ENCODE assay signal across 8 cellular contexts in genomic region chr7:106864298-106865081, GRCh38. TPM values are rescaled to one million over a fixed set of nuclear protein-coding genes. Genes with fewer than 3 reads are reported as not detected.
DNase-seq lines count a peak whose midpoint lies in the region; ATAC-seq, FAIRE-seq and TF ChIP-seq lines count a peak whose summit lies in the region.

No MANE protein-coding gene starts in this region.

- ATAC-seq in GM21515 (IDR thresholded peaks at IDR 0.05; ENCODE audit: unreplicated experiment) = peak; percentile 47
- no peak for ATAC-seq in lower lobe of right lung

- H3K27ac ChIP-seq in Karpas-422 (ENCODE audit: low read length) = peak overlapping the region; percentile 94
- H3K27ac ChIP-seq in lower lobe of right lung = peak overlapping the region; percentile 74

- H3K9me3 ChIP-seq in Karpas-422 (ENCODE audit: low read length) = no peaks in the 10 kb centered on the region
- H3K9me3 ChIP-seq in lower lobe of right lung = no peaks in the 10 kb centered on the region
- H3K9me3 ChIP-seq in BE2C = no peaks in the 10 kb centered on the region

- H3K9me2 ChIP-seq in Karpas-422 (replicated peaks; ENCODE audit: insufficient read depth, low read length) = no peaks in the 10 kb centered on the region

- TF ChIP-seq CTCF in GM13976 (IDR thresholded peaks at IDR 0.05; ENCODE audit: borderline replicate concordance, control extremely low read depth, extremely low read depth, insufficient read depth, missing control alignments) = no peak
- no peak for TF ChIP-seq CTCF in lower lobe of right lung (IDR thresholded peaks at IDR 0.05)
- TF ChIP-seq CTCF in BE2C (IDR thresholded peaks at IDR 0.05; ENCODE audit: low read depth, low read length) = no peak

- peak overlapping the region; percentile 95 for H3K4me2 ChIP-seq in Karpas-422 (ENCODE audit: low read depth, low read length, poor library complexity, severe bottlenecking)

- H2AFZ ChIP-seq in Karpas-422 (ENCODE audit: low read length) = peak overlapping the region; percentile 70; the same call in 1 of the 2 replicates

- H3K4me1 ChIP-seq in Karpas-422 (ENCODE audit: low read length) (peaks cover 61% of the 10 kb centered on the region), lower lobe of right lung (peaks cover 33% of the 10 kb centered on the region), BE2C (peaks cover 4% of the 10 kb centered on the region)

- FAIRE-seq in frontal cortex (lab: Jason Lieb, UNC) = no peak

- peaks cover 4% of the 10 kb centered on the region for H3K36me3 ChIP-seq in Karpas-422 (ENCODE audit: insufficient read depth, low read length)
- H3K36me3 ChIP-seq in lower lobe of right lung = peaks cover 7% of the 10 kb centered on the region
- no peaks in the 10 kb centered on the region for H3K36me3 ChIP-seq in BE2C

- peak overlapping the region; percentile 81 for H3K4me3 ChIP-seq in Karpas-422 (ENCODE audit: low read length)
- H3K4me3 ChIP-seq in lower lobe of right lung = peak overlapping the region; percentile 57
- H3K4me3 ChIP-seq in BE2C (ENCODE audit: low read depth, low read length) = no peak overlapping the region

- peaks cover 50% of the 10 kb centered on the region for H3K79me2 ChIP-seq in Karpas-422 (ENCODE audit: low read length)

- H3K27me3 ChIP-seq in Karpas-422 (ENCODE audit: low read length) (no peaks in the 10 kb centered on the region), lower lobe of right lung (ENCODE audit: low read depth) (no peaks in the 10 kb centered on the region), BE2C (no peaks in the 10 kb centered on the region)

- intact Hi-C loops in lower lobe of right lung (cut with DNase I) = no loop called here

- H3K9ac ChIP-seq in Karpas-422 (ENCODE audit: low read length) = peak overlapping the region; percentile 79

- H4K20me1 ChIP-seq in Karpas-422 (ENCODE audit: insufficient read depth, low read depth, low read length) = no peaks in the 10 kb centered on the region

- peak; percentile 52 for DNase-seq in GM13976 (ENCODE audit: low spot score)
- peak; percentile 84 for DNase-seq in Karpas-422
- no peak for DNase-seq in lower lobe of right lung
- no peak for DNase-seq in activated CD4-positive, CD25-positive, alpha-beta regulatory T cell (lab: John Stamatoyannopoulos, UW)
- no peak for DNase-seq in frontal cortex (ENCODE audit: low spot score in 2 of 2)
- no peak for DNase-seq in BE2C
- DNase-seq in NCI-H2196 (lab: John Stamatoyannopoulos, UW; ENCODE audit: unreplicated experiment) = no peak

- in situ Hi-C loops in GM13976 (cut with MboI; ENCODE audit: low sequenced_read_pairs, unreplicated experiment) = no loop called here

RNA-seq across cellular contexts. Expression of gene PIK3CG, which starts 0.6 kb away (rescaled TPM):
- total RNA-seq in Karpas-422 (2014; rRNA removed; shearing (Covaris generic); ENCODE audit: low replicate concordance) = 87.6 and 118 TPM in 2 replicates
- 14.9 TPM for total RNA-seq in lower lobe of right lung
- 1.6 TPM for total RNA-seq in frontal cortex
- polyA plus RNA-seq in BE2C (2012; ENCODE audit: insufficient read depth, insufficient read length, low read depth) = not detected

Comparison
In these comparisons a context has a peak if more than half of its experiments do, and no peak if none do; other contexts are left out.
1. DNase-seq: peak in GM13976 (single experiment) and Karpas-422 (single experiment); none in lower lobe of right lung (single experiment), activated CD4-positive, CD25-positive, alpha-beta regulatory T cell (0 of 4), frontal cortex (0 of 2), BE2C (single experiment) and NCI-H2196 (single experiment).